ENCODE assay signal across 1 cellular context in the genomic region with DNA sequence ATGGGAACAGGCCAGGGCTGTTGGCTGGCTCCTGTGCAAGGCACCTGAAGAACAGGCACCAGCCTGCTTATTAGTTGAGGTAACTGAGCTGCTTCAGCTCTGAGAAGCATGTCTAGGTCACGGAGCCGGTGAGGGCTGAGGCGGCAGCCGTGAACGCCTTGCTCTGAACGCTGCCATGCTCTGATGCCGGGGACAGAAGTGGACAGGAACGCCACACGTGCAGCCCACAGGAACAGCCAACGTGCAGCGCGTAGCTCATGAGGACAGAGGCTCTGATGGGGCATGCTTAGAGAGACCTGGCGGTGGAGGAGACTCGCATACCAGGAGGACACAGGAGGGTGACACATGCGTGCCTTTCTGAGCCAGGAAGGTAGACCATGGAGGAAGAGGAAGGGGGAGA.
TF ChIP-seq lines count a peak whose summit lies in the region.

No MANE protein-coding gene starts in this region.

TF ChIP-seq in GM23338, 12 proteins besides CTCF, POLR2A, EP300 and RAD21 (continued from another document):
- TF ChIP-seq, protein P1, sequence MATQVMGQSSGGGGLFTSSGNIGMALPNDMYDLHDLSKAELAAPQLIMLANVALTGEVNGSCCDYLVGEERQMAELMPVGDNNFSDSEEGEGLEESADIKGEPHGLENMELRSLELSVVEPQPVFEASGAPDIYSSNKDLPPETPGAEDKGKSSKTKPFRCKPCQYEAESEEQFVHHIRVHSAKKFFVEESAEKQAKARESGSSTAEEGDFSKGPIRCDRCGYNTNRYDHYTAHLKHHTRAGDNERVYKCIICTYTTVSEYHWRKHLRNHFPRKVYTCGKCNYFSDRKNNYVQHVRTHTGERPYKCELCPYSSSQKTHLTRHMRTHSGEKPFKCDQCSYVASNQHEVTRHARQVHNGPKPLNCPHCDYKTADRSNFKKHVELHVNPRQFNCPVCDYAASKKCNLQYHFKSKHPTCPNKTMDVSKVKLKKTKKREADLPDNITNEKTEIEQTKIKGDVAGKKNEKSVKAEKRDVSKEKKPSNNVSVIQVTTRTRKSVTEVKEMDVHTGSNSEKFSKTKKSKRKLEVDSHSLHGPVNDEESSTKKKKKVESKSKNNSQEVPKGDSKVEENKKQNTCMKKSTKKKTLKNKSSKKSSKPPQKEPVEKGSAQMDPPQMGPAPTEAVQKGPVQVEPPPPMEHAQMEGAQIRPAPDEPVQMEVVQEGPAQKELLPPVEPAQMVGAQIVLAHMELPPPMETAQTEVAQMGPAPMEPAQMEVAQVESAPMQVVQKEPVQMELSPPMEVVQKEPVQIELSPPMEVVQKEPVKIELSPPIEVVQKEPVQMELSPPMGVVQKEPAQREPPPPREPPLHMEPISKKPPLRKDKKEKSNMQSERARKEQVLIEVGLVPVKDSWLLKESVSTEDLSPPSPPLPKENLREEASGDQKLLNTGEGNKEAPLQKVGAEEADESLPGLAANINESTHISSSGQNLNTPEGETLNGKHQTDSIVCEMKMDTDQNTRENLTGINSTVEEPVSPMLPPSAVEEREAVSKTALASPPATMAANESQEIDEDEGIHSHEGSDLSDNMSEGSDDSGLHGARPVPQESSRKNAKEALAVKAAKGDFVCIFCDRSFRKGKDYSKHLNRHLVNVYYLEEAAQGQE (IDR thresholded peaks at IDR 0.05; ENCODE audit: unreplicated experiment): no peak
- TF ChIP-seq STAT1 (IDR thresholded peaks at IDR 0.05; ENCODE audit: unreplicated experiment) (no peak), EZH2 (IDR thresholded peaks at IDR 0.05; ENCODE audit: low read depth, unreplicated experiment) (no peak), POLR2AphosphoS5 (IDR thresholded peaks at IDR 0.05; ENCODE audit: low read depth) (no peak), CREB1 (CRISPR knock-in tag; IDR thresholded peaks at IDR 0.05; ENCODE audit: low read depth) (no peak)
- TF ChIP-seq, protein P2, sequence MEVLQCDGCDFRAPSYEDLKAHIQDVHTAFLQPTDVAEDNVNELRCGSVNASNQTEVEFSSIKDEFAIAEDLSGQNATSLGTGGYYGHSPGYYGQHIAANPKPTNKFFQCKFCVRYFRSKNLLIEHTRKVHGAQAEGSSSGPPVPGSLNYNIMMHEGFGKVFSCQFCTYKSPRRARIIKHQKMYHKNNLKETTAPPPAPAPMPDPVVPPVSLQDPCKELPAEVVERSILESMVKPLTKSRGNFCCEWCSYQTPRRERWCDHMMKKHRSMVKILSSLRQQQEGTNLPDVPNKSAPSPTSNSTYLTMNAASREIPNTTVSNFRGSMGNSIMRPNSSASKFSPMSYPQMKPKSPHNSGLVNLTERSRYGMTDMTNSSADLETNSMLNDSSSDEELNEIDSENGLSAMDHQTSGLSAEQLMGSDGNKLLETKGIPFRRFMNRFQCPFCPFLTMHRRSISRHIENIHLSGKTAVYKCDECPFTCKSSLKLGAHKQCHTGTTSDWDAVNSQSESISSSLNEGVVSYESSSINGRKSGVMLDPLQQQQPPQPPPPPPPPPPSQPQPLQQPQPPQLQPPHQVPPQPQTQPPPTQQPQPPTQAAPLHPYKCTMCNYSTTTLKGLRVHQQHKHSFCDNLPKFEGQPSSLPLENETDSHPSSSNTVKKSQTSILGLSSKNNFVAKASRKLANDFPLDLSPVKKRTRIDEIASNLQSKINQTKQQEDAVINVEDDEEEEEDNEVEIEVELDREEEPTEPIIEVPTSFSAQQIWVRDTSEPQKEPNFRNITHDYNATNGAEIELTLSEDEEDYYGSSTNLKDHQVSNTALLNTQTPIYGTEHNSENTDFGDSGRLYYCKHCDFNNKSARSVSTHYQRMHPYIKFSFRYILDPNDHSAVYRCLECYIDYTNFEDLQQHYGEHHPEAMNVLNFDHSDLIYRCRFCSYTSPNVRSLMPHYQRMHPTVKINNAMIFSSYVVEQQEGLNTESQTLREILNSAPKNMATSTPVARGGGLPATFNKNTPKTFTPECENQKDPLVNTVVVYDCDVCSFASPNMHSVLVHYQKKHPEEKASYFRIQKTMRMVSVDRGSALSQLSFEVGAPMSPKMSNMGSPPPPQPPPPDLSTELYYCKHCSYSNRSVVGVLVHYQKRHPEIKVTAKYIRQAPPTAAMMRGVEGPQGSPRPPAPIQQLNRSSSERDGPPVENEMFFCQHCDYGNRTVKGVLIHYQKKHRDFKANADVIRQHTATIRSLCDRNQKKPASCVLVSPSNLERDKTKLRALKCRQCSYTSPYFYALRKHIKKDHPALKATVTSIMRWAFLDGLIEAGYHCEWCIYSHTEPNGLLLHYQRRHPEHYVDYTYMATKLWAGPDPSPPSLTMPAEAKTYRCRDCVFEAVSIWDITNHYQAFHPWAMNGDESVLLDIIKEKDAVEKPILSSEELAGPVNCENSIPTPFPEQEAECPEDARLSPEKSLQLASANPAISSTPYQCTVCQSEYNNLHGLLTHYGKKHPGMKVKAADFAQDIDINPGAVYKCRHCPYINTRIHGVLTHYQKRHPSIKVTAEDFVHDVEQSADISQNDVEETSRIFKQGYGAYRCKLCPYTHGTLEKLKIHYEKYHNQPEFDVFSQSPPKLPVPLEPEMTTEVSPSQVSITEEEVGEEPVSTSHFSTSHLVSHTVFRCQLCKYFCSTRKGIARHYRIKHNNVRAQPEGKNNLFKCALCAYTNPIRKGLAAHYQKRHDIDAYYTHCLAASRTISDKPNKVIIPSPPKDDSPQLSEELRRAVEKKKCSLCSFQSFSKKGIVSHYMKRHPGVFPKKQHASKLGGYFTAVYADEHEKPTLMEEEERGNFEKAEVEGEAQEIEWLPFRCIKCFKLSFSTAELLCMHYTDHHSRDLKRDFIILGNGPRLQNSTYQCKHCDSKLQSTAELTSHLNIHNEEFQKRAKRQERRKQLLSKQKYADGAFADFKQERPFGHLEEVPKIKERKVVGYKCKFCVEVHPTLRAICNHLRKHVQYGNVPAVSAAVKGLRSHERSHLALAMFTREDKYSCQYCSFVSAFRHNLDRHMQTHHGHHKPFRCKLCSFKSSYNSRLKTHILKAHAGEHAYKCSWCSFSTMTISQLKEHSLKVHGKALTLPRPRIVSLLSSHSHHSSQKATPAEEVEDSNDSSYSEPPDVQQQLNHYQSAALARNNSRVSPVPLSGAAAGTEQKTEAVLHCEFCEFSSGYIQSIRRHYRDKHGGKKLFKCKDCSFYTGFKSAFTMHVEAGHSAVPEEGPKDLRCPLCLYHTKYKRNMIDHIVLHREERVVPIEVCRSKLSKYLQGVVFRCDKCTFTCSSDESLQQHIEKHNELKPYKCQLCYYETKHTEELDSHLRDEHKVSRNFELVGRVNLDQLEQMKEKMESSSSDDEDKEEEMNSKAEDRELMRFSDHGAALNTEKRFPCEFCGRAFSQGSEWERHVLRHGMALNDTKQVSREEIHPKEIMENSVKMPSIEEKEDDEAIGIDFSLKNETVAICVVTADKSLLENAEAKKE (CRISPR knock-in tag; IDR thresholded peaks at IDR 0.05): no peak
- TF ChIP-seq, protein P3, sequence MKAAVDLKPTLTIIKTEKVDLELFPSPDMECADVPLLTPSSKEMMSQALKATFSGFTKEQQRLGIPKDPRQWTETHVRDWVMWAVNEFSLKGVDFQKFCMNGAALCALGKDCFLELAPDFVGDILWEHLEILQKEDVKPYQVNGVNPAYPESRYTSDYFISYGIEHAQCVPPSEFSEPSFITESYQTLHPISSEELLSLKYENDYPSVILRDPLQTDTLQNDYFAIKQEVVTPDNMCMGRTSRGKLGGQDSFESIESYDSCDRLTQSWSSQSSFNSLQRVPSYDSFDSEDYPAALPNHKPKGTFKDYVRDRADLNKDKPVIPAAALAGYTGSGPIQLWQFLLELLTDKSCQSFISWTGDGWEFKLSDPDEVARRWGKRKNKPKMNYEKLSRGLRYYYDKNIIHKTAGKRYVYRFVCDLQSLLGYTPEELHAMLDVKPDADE (IDR thresholded peaks at IDR 0.05): no peak
